ENCODE assay signal across 1 cellular context in genomic region chr22:45462034-45462655, GRCh38.
TF ChIP-seq lines count a peak whose summit lies in the region.

No MANE protein-coding gene starts in this region.

TF ChIP-seq in H1, 55 proteins besides CTCF, POLR2A, EP300 and RAD21:
- TF ChIP-seq HDAC6 (IDR thresholded peaks at IDR 0.05; ENCODE audit: low read depth, low read length) (no peak), MAX (IDR thresholded peaks at IDR 0.05) (peak; percentile 20; the same call in 1 of the 2 replicates)
